21 cellular contexts compared by ENCODE assay signal in genomic region chr14:80077262-80077661, GRCh38.
"Had no signal": no experiment of that assay in that cellular context is flagged by ENCODE, and none has a peak within 500 bp of the region (broad histone marks: within the 10 kb centered on the region; RNA-seq: fewer than 3 reads in every experiment).

No MANE protein-coding gene starts in this region.

- DNase-seq: activated CD4-positive, alpha-beta memory T cell treated with anti-CD3 and anti-CD28 coated beads, Interleukin-2, amount 10 ng/mL, durations not matched to agents 7 days and 5 days; activated CD4-positive, alpha-beta T cell treated with anti-CD3 and anti-CD28 coated beads, Interleukin-2, amount 10 ng/mL, durations not matched to agents 24 days and 14 days; activated effector memory CD4-positive, alpha-beta T cell treated with anti-CD3 and anti-CD28 coated beads, Interleukin-2, amount 50 U/mL, for 16 hours; activated naive CD4-positive, alpha-beta T cell treated with anti-CD3 and anti-CD28 coated beads, Interleukin-2, amount 10 ng/mL, durations not matched to agents 7 days and 5 days; activated T-cell treated with anti-CD3 and anti-CD28 coated beads, Interleukin-2, amount 50 U/mL, for 72 hours; anterior cingulate cortex; caudate nucleus; endodermal cell; esophagus squamous epithelium; foreskin melanocyte; kidney glomerular epithelial cell; left lung; pancreas; psoas muscle; stimulated activated CD4-positive, alpha-beta T cell treated with anti-CD3 and anti-CD28 coated beads, Interleukin-4, amount 100 ng/mL, for 24 hours; stimulated activated naive CD8-positive, alpha-beta T cell treated with anti-CD3 and anti-CD28 coated beads, Interleukin-15, Interleukin-2, amounts not matched to agents 100 U/mL and 50 U/mL, for 24 hours; upper lobe of left lung had no signal

- H3K4me3 ChIP-seq: esophagus squamous epithelium, left lung, pancreas, psoas muscle, right atrium auricular region, upper lobe of left lung had no signal

- H3K27me3 ChIP-seq: esophagus squamous epithelium, left lung, pancreas, right atrium auricular region, upper lobe of left lung had no signal

- H3K27me3 Mint-ChIP-seq: activated CD4-positive, alpha-beta memory T cell treated with anti-CD3 and anti-CD28 coated beads, Interleukin-2, amount 10 ng/mL, durations not matched to agents 7 days and 5 days; activated CD4-positive, alpha-beta T cell treated with anti-CD3 and anti-CD28 coated beads, Interleukin-2, amount 10 ng/mL, durations not matched to agents 24 days and 14 days; activated naive CD4-positive, alpha-beta T cell treated with anti-CD3 and anti-CD28 coated beads, Interleukin-2, amount 10 ng/mL, durations not matched to agents 7 days and 5 days; brain; natural killer cell treated with Interleukin-12 subunit alpha and Interleukin-12 subunit beta and Interleukin-15 and Interleukin-18, amount 100 ng/mL, for 72 hours had no signal

- H3K36me3 Mint-ChIP-seq: activated naive CD4-positive, alpha-beta T cell treated with anti-CD3 and anti-CD28 coated beads, Interleukin-2, amount 10 ng/mL, durations not matched to agents 7 days and 5 days; brain; natural killer cell treated with Interleukin-12 subunit alpha and Interleukin-12 subunit beta and Interleukin-15 and Interleukin-18, amount 100 ng/mL, for 72 hours had no signal

- ATAC-seq: activated CD4-positive, CD25-positive, alpha-beta regulatory T cell treated with anti-CD3 and anti-CD28 coated beads, Interleukin-2, amount 50 U/mL, for 24 hours; activated T-cell treated with anti-CD3 and anti-CD28 coated beads, Interleukin-2, amount 50 U/mL, for 72 hours; left lung; natural killer cell treated with Interleukin-12 subunit alpha and Interleukin-12 subunit beta and Interleukin-15 and Interleukin-18, amount 100 ng/mL, for 72 hours; pancreas; psoas muscle; stimulated activated naive CD8-positive, alpha-beta T cell treated with anti-CD3 and anti-CD28 coated beads, Interleukin-15, Interleukin-2, amounts not matched to agents 100 U/mL and 50 U/mL, for 24 hours had no signal

- FAIRE-seq: pancreas had no signal

- H3K4me1 ChIP-seq: left lung, pancreas, psoas muscle, right atrium auricular region, upper lobe of left lung had no signal

- H3K4me1 Mint-ChIP-seq: activated CD4-positive, alpha-beta memory T cell treated with anti-CD3 and anti-CD28 coated beads, Interleukin-2, amount 10 ng/mL, durations not matched to agents 7 days and 5 days; activated CD4-positive, alpha-beta T cell treated with anti-CD3 and anti-CD28 coated beads, Interleukin-2, amount 10 ng/mL, durations not matched to agents 24 days and 14 days; activated naive CD4-positive, alpha-beta T cell treated with anti-CD3 and anti-CD28 coated beads, Interleukin-2, amount 10 ng/mL, durations not matched to agents 7 days and 5 days; endodermal cell had no signal

- H3K9me3 ChIP-seq: pancreas had no signal

- H3K36me3 ChIP-seq: esophagus squamous epithelium, left lung, pancreas, right atrium auricular region, upper lobe of left lung had no signal

- H3K27ac Mint-ChIP-seq: activated CD4-positive, alpha-beta memory T cell treated with anti-CD3 and anti-CD28 coated beads, Interleukin-2, amount 10 ng/mL, durations not matched to agents 7 days and 5 days; activated CD4-positive, alpha-beta T cell treated with anti-CD3 and anti-CD28 coated beads, Interleukin-2, amount 10 ng/mL, durations not matched to agents 24 days and 14 days; activated naive CD4-positive, alpha-beta T cell treated with anti-CD3 and anti-CD28 coated beads, Interleukin-2, amount 10 ng/mL, durations not matched to agents 7 days and 5 days; activated T-cell treated with anti-CD3 and anti-CD28 coated beads, Interleukin-2, amount 50 U/mL, for 72 hours; brain; endodermal cell; natural killer cell treated with Interleukin-12 subunit alpha and Interleukin-12 subunit beta and Interleukin-15 and Interleukin-18, amount 100 ng/mL, for 72 hours had no signal

- H3K27ac ChIP-seq: esophagus squamous epithelium, left lung, pancreas, psoas muscle, right atrium auricular region, upper lobe of left lung had no signal

- H3K4me3 Mint-ChIP-seq: activated CD4-positive, alpha-beta memory T cell treated with anti-CD3 and anti-CD28 coated beads, Interleukin-2, amount 10 ng/mL, durations not matched to agents 7 days and 5 days; activated CD4-positive, alpha-beta T cell treated with anti-CD3 and anti-CD28 coated beads, Interleukin-2, amount 10 ng/mL, durations not matched to agents 24 days and 14 days; activated naive CD4-positive, alpha-beta T cell treated with anti-CD3 and anti-CD28 coated beads, Interleukin-2, amount 10 ng/mL, durations not matched to agents 7 days and 5 days; activated T-cell treated with anti-CD3 and anti-CD28 coated beads, Interleukin-2, amount 50 U/mL, for 72 hours; brain; endodermal cell; natural killer cell treated with Interleukin-12 subunit alpha and Interleukin-12 subunit beta and Interleukin-15 and Interleukin-18, amount 100 ng/mL, for 72 hours had no signal
